ENCODE assay signal across 10 cellular contexts in the genomic region with DNA sequence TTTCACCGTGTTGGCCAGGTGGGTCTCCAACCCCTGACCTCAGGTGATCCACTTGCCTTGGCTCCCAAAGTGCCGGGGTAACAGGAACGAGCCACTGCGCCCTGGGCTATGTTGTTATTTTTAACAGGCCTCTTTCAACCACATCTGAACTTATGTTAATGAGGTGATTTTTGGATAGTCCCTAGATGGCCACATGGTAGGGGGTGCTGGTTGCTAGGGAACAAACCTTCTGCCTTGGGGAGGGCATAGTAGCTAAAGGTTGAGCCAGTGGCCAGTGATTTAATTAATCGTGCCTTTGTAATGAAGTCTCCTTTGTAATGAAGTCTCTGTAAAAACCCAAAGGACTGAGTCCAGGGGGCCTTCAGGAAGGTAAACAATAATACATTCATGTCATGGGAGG. TPM values are rescaled to one million over a fixed set of nuclear protein-coding genes. Genes with fewer than 3 reads are reported as not detected.
DNase-seq lines count a peak whose midpoint lies in the region; ATAC-seq and TF ChIP-seq lines count a peak whose summit lies in the region.
"Had no signal": no experiment of that assay in that cellular context is flagged by ENCODE, and none has a peak within 500 bp of the region (broad histone marks: within the 10 kb centered on the region; RNA-seq: fewer than 3 reads in every experiment).

No MANE protein-coding gene starts in this region.

- no peak for TF ChIP-seq POLR2A in transverse colon (IDR thresholded peaks at IDR 0.05)

- no peak for TF ChIP-seq EP300 in transverse colon (IDR thresholded peaks at IDR 0.05; ENCODE audit: low read depth)

- H3K27me3 ChIP-seq in muscle layer of duodenum (ENCODE audit: low read depth, low read length) = no peaks in the 10 kb centered on the region
- no peaks in the 10 kb centered on the region for H3K27me3 ChIP-seq in transverse colon

- H3K36me3 ChIP-seq in muscle layer of duodenum (ENCODE audit: control insufficient read depth in 1 of 2, insufficient read depth in 2 of 2, low read length in 2 of 2) = peaks cover 52 to 69% of the 10 kb centered on the region in 2 donors
- H3K36me3 ChIP-seq in transverse colon = peaks cover 0 to 46% (median 17%) of the 10 kb centered on the region in 4 donors

- H3K27ac ChIP-seq in muscle layer of duodenum (ENCODE audit: low read length) (peak overlapping the region; percentile 46), transverse colon (peak overlapping the region; percentile 73 to 82 (median 80))

- H3K4me1 ChIP-seq in muscle layer of duodenum (ENCODE audit: control insufficient read depth in 1 of 2, insufficient read depth in 2 of 2, low read length in 2 of 2) (peaks cover 24 to 56% of the 10 kb centered on the region in 2 donors), transverse colon (peaks cover 8 to 79% (median 33%) of the 10 kb centered on the region in 4 donors)

- DNase-seq in activated effector memory CD4-positive, alpha-beta T cell treated with anti-CD3 and anti-CD28 coated beads, Interleukin-2, amount 50 U/mL, for 16 hours = peak; percentile 44
- no peak for DNase-seq in activated effector memory CD4-positive, alpha-beta T cell treated with Interleukin-2 at 50 U/mL for 16 hours
- peak; percentile 36 for DNase-seq in cerebellar cortex (ENCODE audit: low spot score)
- no peak for DNase-seq in transverse colon
- no peak for DNase-seq in retina
- DNase-seq: NCI-H69 had no signal

- WGBS in transverse colon (ENCODE audit: low coverage in 1 of 2), 2 donors = 71 to 73% methylated on average over 1 to 5 of the region's 5 CpGs

- H3K9me3 ChIP-seq in muscle layer of duodenum (ENCODE audit: control insufficient read depth in 1 of 2, low read length in 2 of 2) (no peaks in the 10 kb centered on the region), transverse colon (no peaks in the 10 kb centered on the region)
- H3K9me3 ChIP-seq: HAP-1 had no signal

- in situ Hi-C loops in transverse colon (cut with MboI; ENCODE audit: low pct_ligation_motif_present in 1 of 4, low pct_unique_long_range_greater_than_20kb in 1 of 4, low sequenced_read_pairs in 3 of 4) = loop anchor here in 3 of 4 donors (25.0 kb wide), 2 partner anchors 114 to 964 kb away; partner anchors contain the start of gene SAMD8 (in 1 of the 3)

- intact Hi-C loops in transverse colon (cut with DNase I; ENCODE audit: low total_unique reads) = no loop called here

- TF ChIP-seq CTCF in transverse colon (IDR thresholded peaks at IDR 0.05) = no peak

- H3K4me3 ChIP-seq in muscle layer of duodenum (ENCODE audit: low read depth in 1 of 2, low read length in 2 of 2) = peak overlapping the region in 1 of 2 donors; percentile 28
- H3K4me3 ChIP-seq in transverse colon = no peak overlapping the region
- H3K4me3 ChIP-seq: HAP-1 had no signal

- ATAC-seq in GM21825 (IDR thresholded peaks at IDR 0.05; ENCODE audit: unreplicated experiment) (no peak), GM21717 (IDR thresholded peaks at IDR 0.05; ENCODE audit: unreplicated experiment) (no peak)

RNA-seq across cellular contexts. Expression of gene COMTD1, which starts 9.1 kb away (rescaled TPM):
- total RNA-seq in transverse colon = 100 to 1,000 TPM in 3 of 4 donors, 10 to 100 TPM in 1; 90.7 to 761 (median 173) TPM

RNA-seq across cellular contexts. Expression of gene VDAC2, which starts 16.1 kb away (rescaled TPM):
- total RNA-seq in transverse colon = 100 to 1,000 TPM in 3 of 4 donors, 10 to 100 TPM in 1; 52.1 to 234 (median 149) TPM

Comparison
In these comparisons a context has a peak if more than half of its experiments do, and no peak if none do; other contexts are left out.
1. DNase-seq: peak in activated effector memory CD4-positive, alpha-beta T cell treated with anti-CD3 and anti-CD28 coated beads, Interleukin-2, amount 50 U/mL, for 16 hours (single experiment) and cerebellar cortex (single experiment); none in activated effector memory CD4-positive, alpha-beta T cell treated with Interleukin-2 at 50 U/mL for 16 hours (single experiment), transverse colon (single experiment) and retina (single experiment).